23 cellular contexts compared by ENCODE assay signal in genomic region chr11:68163691-68164090, GRCh38.
"Had no signal": no experiment of that assay in that cellular context is flagged by ENCODE, and none has a peak within 500 bp of the region (broad histone marks: within the 10 kb centered on the region; RNA-seq: fewer than 3 reads in every experiment).

No MANE protein-coding gene starts in this region.

- H3K4me1 ChIP-seq: lower lobe of right lung, parathyroid adenoma, prostate gland, right atrium auricular region, tibial artery had no signal

- H2AFZ ChIP-seq: parathyroid adenoma had no signal

- H3K4me3 ChIP-seq: coronary artery, left ventricle myocardium inferior, lower lobe of right lung, prostate gland, right atrium auricular region, smooth muscle cell, stomach, tibial artery had no signal

- ATAC-seq: left colon; lower lobe of right lung; naive thymus-derived CD8-positive, alpha-beta T cell; sciatic nerve had no signal

- H3K9me3 ChIP-seq: left ventricle myocardium inferior, lower lobe of right lung, neutrophil, prostate gland, right atrium auricular region, stomach, tibial artery had no signal

- H3K27me3 Mint-ChIP-seq: naive thymus-derived CD8-positive, alpha-beta T cell; type B pancreatic cell had no signal

- H3K4me1 Mint-ChIP-seq: immature natural killer cell had no signal

- H3K27ac Mint-ChIP-seq: type B pancreatic cell had no signal

- H3K79me2 ChIP-seq: parathyroid adenoma had no signal

- DNase-seq: effector memory CD4-positive, alpha-beta T cell; hypothalamus; immature natural killer cell; islet precursor cell; left colon; left ventricle myocardium inferior; lower lobe of right lung; naive thymus-derived CD8-positive, alpha-beta T cell; stimulated activated CD4-positive, alpha-beta T cell treated with anti-CD3 and anti-CD28 coated beads, Interleukin-12 subunit alpha, Interleukin-12 subunit beta, amount 100 ng/mL, for 4 hours; stimulated activated CD4-positive, alpha-beta T cell treated with anti-CD3 and anti-CD28 coated beads, Interleukin-1b, Interleukin-23, amount 100 ng/mL, for 48 hours; stimulated activated CD4-positive, alpha-beta T cell treated with anti-CD3 and anti-CD28 coated beads, Interleukin-4, amount 100 ng/mL, for 1 hour; stimulated activated CD8-positive, alpha-beta memory T cell treated with anti-CD3 and anti-CD28 coated beads, Interleukin-4, amount 100 ng/mL, for 48 hours; stimulated activated naive CD4-positive, alpha-beta T cell treated with Interleukin-2 at 50 U/mL for 16 hours; stomach; tibial artery had no signal

- H3K27me3 ChIP-seq: neutrophil, right atrium auricular region, stomach, tibial artery had no signal

- H3K4me3 Mint-ChIP-seq: immature natural killer cell; naive thymus-derived CD8-positive, alpha-beta T cell; type B pancreatic cell had no signal

- H3K4me2 ChIP-seq: smooth muscle cell had no signal

- H3K9ac ChIP-seq: parathyroid adenoma had no signal

- H3K9me3 Mint-ChIP-seq: immature natural killer cell; naive thymus-derived CD8-positive, alpha-beta T cell; type B pancreatic cell had no signal

- H3K27ac ChIP-seq: coronary artery, left ventricle myocardium inferior, lower lobe of right lung, neutrophil, parathyroid adenoma, prostate gland, right atrium auricular region, stomach, tibial artery had no signal
